ENCODE assay signal across 8 cellular contexts in the genomic region with DNA sequence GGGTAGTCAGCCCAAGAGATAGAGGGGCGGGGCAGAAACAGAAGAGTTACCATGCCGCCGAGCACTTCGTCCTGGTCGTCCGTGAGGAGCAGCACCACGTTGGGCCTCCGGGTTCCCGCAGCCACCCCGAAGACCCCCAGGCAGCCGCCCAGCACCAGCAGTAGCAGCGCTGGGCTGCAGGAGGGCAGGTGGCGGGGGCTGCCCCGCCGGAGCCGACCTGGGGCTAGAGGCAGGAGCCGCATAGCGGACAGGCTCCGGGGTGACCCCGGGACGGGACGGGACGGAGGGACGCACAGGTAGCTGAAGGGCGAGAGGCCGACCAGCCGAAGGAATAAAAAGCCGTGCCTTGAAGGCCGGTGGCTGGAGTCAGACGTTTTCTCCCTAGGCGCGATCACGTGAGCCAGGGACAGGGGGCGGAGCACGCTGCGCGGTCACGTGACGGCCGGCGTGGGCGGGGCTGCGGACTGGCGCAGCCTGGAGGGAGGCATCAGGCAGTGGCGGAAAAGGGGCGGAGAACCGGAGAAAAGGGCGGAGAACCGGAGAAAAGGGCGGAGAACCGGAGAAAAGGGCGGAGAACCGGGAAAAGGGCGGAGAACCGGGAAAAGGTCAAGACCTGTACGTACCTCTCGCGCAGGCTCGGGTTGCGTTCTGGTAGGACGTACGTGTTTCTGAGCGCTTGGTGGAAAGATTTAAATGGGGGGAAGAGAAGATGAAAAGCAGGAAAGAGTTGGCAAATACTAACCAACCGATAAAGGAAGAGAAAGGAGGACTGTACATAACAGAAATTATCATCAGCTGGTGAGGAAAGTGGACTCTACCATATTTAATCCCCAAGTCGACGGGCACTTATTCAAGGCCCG. TPM values are rescaled to one million over a fixed set of nuclear protein-coding genes. Genes with fewer than 3 reads are reported as not detected.
DNase-seq lines count a peak whose midpoint lies in the region; ATAC-seq, FAIRE-seq and TF ChIP-seq lines count a peak whose summit lies in the region.

Gene GNS (minus strand): TSS at position 372 of the 860 bp plus-strand sequence. CDS start 130 bp downstream, at position 242.

- peak; percentile 86 for DNase-seq in GM12891 (ENCODE audit: insufficient read length, low spot score)
- peak; percentile 84 for DNase-seq in NCI-H146 treated with DMSO at 0.1 percent for 48 hours (lab: John Stamatoyannopoulos, UW; ENCODE audit: unreplicated experiment)
- DNase-seq in amniotic stem cell (lab: John Stamatoyannopoulos, UW): peak; percentile 87
- peak; percentile 96 for DNase-seq in left cardiac atrium
- peak; percentile 97 for DNase-seq in progenitor cell of endocrine pancreas (ENCODE audit: low spot score, unreplicated experiment)
- DNase-seq in ureter (ENCODE audit: low spot score): peak; percentile 98

- intact Hi-C loops in T-helper 1 cell treated with Interleukin-12 subunit alpha and Interleukin-12 subunit beta and Interleukin-4 antibody, amounts not matched to agents 30 ng/mL and 1 ng/mL, for 36 hours (cut with micrococcal nuclease): loop anchor here (1.0 to 5.0 kb wide), 15 partner anchors 14 to 1543 kb away; partner anchors contain the start of genes HELB, KICS2, LLPH and XPOT
- intact Hi-C loops in left cardiac atrium (cut with DNase I): no loop called here

- peak; percentile 97 for FAIRE-seq in GM12891 (lab: Jason Lieb, UNC)

- ATAC-seq in HG02852 (IDR thresholded peaks at IDR 0.05; ENCODE audit: unreplicated experiment) (peak; percentile 76), left cardiac atrium (peak; percentile 98 to 99)

- no peak for TF ChIP-seq POLR2A in GM12891 (IDR thresholded peaks at IDR 0.05; ENCODE audit: low read depth, low read length)

- peaks cover 2% of the 10 kb centered on the region for H3K36me3 Mint-ChIP-seq in progenitor cell of endocrine pancreas (ENCODE audit: insufficient read depth)

- no peak for TF ChIP-seq CTCF in progenitor cell of endocrine pancreas (IDR thresholded peaks at IDR 0.05; ENCODE audit: unreplicated experiment)

- H3K4me3 Mint-ChIP-seq in progenitor cell of endocrine pancreas (ENCODE audit: low read depth): peak within 1 kb of the TSS; percentile 84

- no peaks in the 10 kb centered on the region for H3K9me3 Mint-ChIP-seq in progenitor cell of endocrine pancreas (ENCODE audit: low read depth)

- H3K27ac Mint-ChIP-seq in progenitor cell of endocrine pancreas: peak within 1 kb of the TSS; percentile 93

- peaks cover 12% of the 10 kb centered on the region for H3K4me1 Mint-ChIP-seq in progenitor cell of endocrine pancreas (ENCODE audit: low read depth)

- no peaks in the 10 kb centered on the region for H3K27me3 Mint-ChIP-seq in progenitor cell of endocrine pancreas

TF ChIP-seq in GM12891, 5 proteins besides CTCF, POLR2A, EP300 and RAD21:
- TF ChIP-seq POLR2AphosphoS5 (IDR thresholded peaks at IDR 0.05; ENCODE audit: low read depth, low read length): no peak
- TF ChIP-seq SPI1 (IDR thresholded peaks at IDR 0.05; ENCODE audit: low read depth, low read length): no peak
- no peak for TF ChIP-seq POU2F2 (IDR thresholded peaks at IDR 0.05; ENCODE audit: low read depth, low read length)
- 0 out of 2 replicates have a peak, but pooled peaks have one; percentile 48 for TF ChIP-seq TAF1 (IDR thresholded peaks at IDR 0.05; ENCODE audit: low read depth, low read length)
- TF ChIP-seq PAX5 (IDR thresholded peaks at IDR 0.05; ENCODE audit: insufficient read depth, low read length, severe bottlenecking): no peak
TF ChIP-seq in GM12891: peak in this region for 1.

RNA-seq across cellular contexts. Expression of gene GNS, which starts in this region (rescaled TPM):
- 10.2 TPM for polyA plus RNA-seq in GM12891 (2012; ENCODE audit: low read depth, missing spikeins)
- total RNA-seq in T-helper 1 cell treated with Interleukin-12 subunit alpha and Interleukin-12 subunit beta and Interleukin-4 antibody, amounts not matched to agents 30 ng/mL and 1 ng/mL, for 36 hours: 31.1 and 33.4 TPM in 2 replicates
- total RNA-seq in left cardiac atrium (100 to 1,000 TPM; 102 to 110 TPM), progenitor cell of endocrine pancreas (71.5 and 78.8 TPM in 2 replicates), ureter (137 TPM)

Comparison
In these comparisons a context has a peak if more than half of its experiments do, and no peak if none do; other contexts are left out.
1. Peak in every context shown above with its lines: DNase-seq and ATAC-seq.